In genomic region chr6:160131636-160132296, GRCh38 we compare ENCODE assay signal across 20 cellular contexts. TPM values are rescaled to one million over a fixed set of nuclear protein-coding genes. Genes with fewer than 3 reads are reported as not detected.
"Had no signal": no experiment of that assay in that cellular context is flagged by ENCODE, and none has a peak within 500 bp of the region (broad histone marks: within the 10 kb centered on the region; RNA-seq: fewer than 3 reads in every experiment).

No MANE protein-coding gene starts in this region.

- H3K4me1 ChIP-seq: left lung, parathyroid adenoma, sigmoid colon, uterus had no signal

- DNase-seq: activated CD4-positive, alpha-beta memory T cell treated with anti-CD3 and anti-CD28 coated beads, Interleukin-2, amount 10 ng/mL, durations not matched to agents 7 days and 5 days; activated CD4-positive, alpha-beta T cell treated with anti-CD3 and anti-CD28 coated beads for 48 hours; activated CD4-positive, CD25-positive, alpha-beta regulatory T cell; activated naive CD4-positive, alpha-beta T cell treated with anti-CD3 and anti-CD28 coated beads, Interleukin-2, amount 10 ng/mL, durations not matched to agents 7 days and 5 days; activated naive CD8-positive, alpha-beta T cell treated with anti-CD3 and anti-CD28 coated beads, Interleukin-2, amount 50 U/mL, for 24 hours; activated T-cell treated with anti-CD3 and anti-CD28 coated beads, Interleukin-2, amount 50 U/mL, for 24 hours; anterior cingulate cortex; brain microvascular endothelial cell; central memory CD4-positive, alpha-beta T cell; foreskin melanocyte; hypothalamus; left lung; sigmoid colon; stimulated activated CD4-positive, alpha-beta T cell treated with anti-CD3 and anti-CD28 coated beads, Interleukin-4, amount 100 ng/mL, for 4 hours; stimulated activated naive B cell treated with anti-CD40 and anti-IgM and Interleukin-4, amounts not matched to agents 10 μg/mL and 1 μg/mL and 100 μg/mL, for 72 hours; T-helper 17 cell; tibial artery; uterus had no signal

- H3K9me3 ChIP-seq: left lung, sigmoid colon, tibial artery, uterus had no signal

- H3K9me3 Mint-ChIP-seq: activated CD4-positive, alpha-beta memory T cell treated with anti-CD3 and anti-CD28 coated beads, Interleukin-2, amount 10 ng/mL, durations not matched to agents 7 days and 5 days; activated naive CD4-positive, alpha-beta T cell treated with anti-CD3 and anti-CD28 coated beads, Interleukin-2, amount 10 ng/mL, durations not matched to agents 7 days and 5 days; activated naive CD8-positive, alpha-beta T cell treated with anti-CD3 and anti-CD28 coated beads, Interleukin-2, amount 50 U/mL, for 24 hours; activated T-cell treated with anti-CD3 and anti-CD28 coated beads, Interleukin-2, amount 50 U/mL, for 24 hours had no signal

- H3K27me3 ChIP-seq: brain microvascular endothelial cell, left lung, sigmoid colon, tibial artery, uterus had no signal

- H3K36me3 Mint-ChIP-seq: activated naive CD4-positive, alpha-beta T cell treated with anti-CD3 and anti-CD28 coated beads, Interleukin-2, amount 10 ng/mL, durations not matched to agents 7 days and 5 days had no signal

- H3K27ac Mint-ChIP-seq: activated CD4-positive, alpha-beta memory T cell treated with anti-CD3 and anti-CD28 coated beads, Interleukin-2, amount 10 ng/mL, durations not matched to agents 7 days and 5 days; activated naive CD4-positive, alpha-beta T cell treated with anti-CD3 and anti-CD28 coated beads, Interleukin-2, amount 10 ng/mL, durations not matched to agents 7 days and 5 days; activated naive CD8-positive, alpha-beta T cell treated with anti-CD3 and anti-CD28 coated beads, Interleukin-2, amount 50 U/mL, for 24 hours; activated T-cell treated with anti-CD3 and anti-CD28 coated beads, Interleukin-2, amount 50 U/mL, for 24 hours; T-helper 17 cell had no signal

- H3K27me3 Mint-ChIP-seq: activated CD4-positive, alpha-beta memory T cell treated with anti-CD3 and anti-CD28 coated beads, Interleukin-2, amount 10 ng/mL, durations not matched to agents 7 days and 5 days; activated naive CD8-positive, alpha-beta T cell treated with anti-CD3 and anti-CD28 coated beads, Interleukin-2, amount 50 U/mL, for 24 hours; activated T-cell treated with anti-CD3 and anti-CD28 coated beads, Interleukin-2, amount 50 U/mL, for 24 hours; stimulated activated naive B cell treated with anti-CD40 and anti-IgM and Interleukin-4, amounts not matched to agents 10 μg/mL and 1 μg/mL and 100 μg/mL, for 72 hours had no signal

- H3K4me3 Mint-ChIP-seq: activated CD4-positive, alpha-beta memory T cell treated with anti-CD3 and anti-CD28 coated beads, Interleukin-2, amount 10 ng/mL, durations not matched to agents 7 days and 5 days; activated naive CD4-positive, alpha-beta T cell treated with anti-CD3 and anti-CD28 coated beads, Interleukin-2, amount 10 ng/mL, durations not matched to agents 7 days and 5 days; activated naive CD8-positive, alpha-beta T cell treated with anti-CD3 and anti-CD28 coated beads, Interleukin-2, amount 50 U/mL, for 24 hours; activated T-cell treated with anti-CD3 and anti-CD28 coated beads, Interleukin-2, amount 50 U/mL, for 24 hours; stimulated activated naive B cell treated with anti-CD40 and anti-IgM and Interleukin-4, amounts not matched to agents 10 μg/mL and 1 μg/mL and 100 μg/mL, for 72 hours; T-helper 17 cell had no signal

- H3K4me1 Mint-ChIP-seq: activated naive CD4-positive, alpha-beta T cell treated with anti-CD3 and anti-CD28 coated beads, Interleukin-2, amount 10 ng/mL, durations not matched to agents 7 days and 5 days had no signal

- ATAC-seq: activated naive CD8-positive, alpha-beta T cell treated with anti-CD3 and anti-CD28 coated beads, Interleukin-2, amount 50 U/mL, for 24 hours; left lung; stimulated activated naive B cell treated with anti-CD40 and anti-IgM and Interleukin-4, amounts not matched to agents 10 μg/mL and 1 μg/mL and 100 μg/mL, for 72 hours; T-helper 17 cell had no signal

- H3K27ac ChIP-seq: brain microvascular endothelial cell, left lung, parathyroid adenoma, sigmoid colon had no signal

- H3K36me3 ChIP-seq: brain microvascular endothelial cell, left lung, sigmoid colon, uterus had no signal

- H3K4me3 ChIP-seq: left lung, sigmoid colon, tibial artery, uterus had no signal

RNA-seq across cellular contexts. Expression of gene SLC22A1, which starts 10.2 kb away (rescaled TPM):
- total RNA-seq: lung microvascular endothelial cell had no signal
